ENCODE assay signal across 8 cellular contexts in the genomic region with DNA sequence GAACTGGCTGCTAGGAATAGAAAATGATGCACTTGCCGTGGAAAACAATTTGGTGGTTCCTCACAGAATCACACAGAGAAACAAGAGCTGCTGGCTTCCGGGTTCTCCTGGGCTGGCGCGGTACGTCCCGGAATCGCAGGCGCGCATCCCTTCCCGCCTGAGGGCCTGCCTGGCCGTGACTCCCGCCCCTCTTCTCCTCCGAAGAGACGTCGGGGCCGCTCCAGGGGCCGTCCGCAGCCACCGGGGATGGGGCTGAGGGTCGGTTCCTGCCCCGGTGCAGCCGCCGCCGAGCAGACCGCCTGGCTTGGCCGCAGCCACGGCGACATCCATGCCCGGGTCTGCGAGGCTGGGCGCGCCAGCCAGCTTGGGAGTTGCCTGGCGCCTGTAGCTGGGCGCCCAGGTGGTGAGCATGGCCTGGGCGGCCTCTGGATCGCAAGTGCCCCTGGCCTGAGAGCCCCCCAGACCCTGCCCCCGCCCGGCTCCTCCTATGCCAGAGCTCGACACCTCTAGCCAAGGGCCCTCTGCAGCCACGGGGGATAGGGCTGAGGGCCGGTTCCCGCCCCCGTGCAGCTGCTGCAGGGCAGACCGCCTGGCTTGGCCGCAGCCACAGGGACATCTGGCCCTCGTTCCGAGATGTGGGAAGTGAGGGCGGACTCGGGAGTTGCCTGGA.
DNase-seq lines count a peak whose midpoint lies in the region; ATAC-seq and TF ChIP-seq lines count a peak whose summit lies in the region.
"Not testable (repeated sequence)": the region's sequence is repeated elsewhere in the genome, so short reads cannot be mapped to it uniquely, and the experiment has no call there.

No MANE protein-coding gene starts in this region.

- WGBS in SK-N-SH (ENCODE audit: low lambda C conversion rate), result 3% methylated on average over 7 of the region's 49 CpGs

- H3K79me2 ChIP-seq in DND-41 (ENCODE audit: insufficient read depth, low read length); SK-N-SH (ENCODE audit: insufficient read depth): not testable (repeated sequence)

- H3K4me3 Mint-ChIP-seq in activated naive CD8-positive, alpha-beta T cell treated with anti-CD3 and anti-CD28 coated beads for 36 hours, result not testable (repeated sequence)
- peak overlapping the region in 2 of 3 experiments; percentile 31 to 32 for H3K4me3 Mint-ChIP-seq in nephron

- POLR2A ChIA-PET in SK-N-SH (lab: Yijun Ruan, JAX), result not testable (repeated sequence)

- H4K20me1 ChIP-seq in DND-41 (ENCODE audit: insufficient read depth, low read length); SK-N-SH (ENCODE audit: insufficient read depth): not testable (repeated sequence)

- DNase-seq in DND-41, result peak; percentile 27
- DNase-seq in SK-N-SH, result not testable (repeated sequence)
- DNase-seq in activated naive CD8-positive, alpha-beta T cell treated with anti-CD3 and anti-CD28 coated beads for 36 hours, result peak; percentile 29
- DNase-seq in glomerular visceral epithelial cell (ENCODE audit: extremely low spot score), result peak; percentile 17
- peak; percentile 7 to 9 for DNase-seq in stimulated activated CD8-positive, alpha-beta memory T cell treated with anti-CD3 and anti-CD28 coated beads, Interleukin-7, amount 100 ng/mL, for 48 hours (ENCODE audit: extremely low read depth in 1 of 2, low read depth in 1 of 2)

- not testable (repeated sequence) for H3K4me1 Mint-ChIP-seq in activated naive CD8-positive, alpha-beta T cell treated with anti-CD3 and anti-CD28 coated beads for 36 hours; nephron

- H2AFZ ChIP-seq in DND-41 (ENCODE audit: low read depth, low read length); SK-N-SH (ENCODE audit: low read depth): not testable (repeated sequence)

- H3K4me3 ChIP-seq in DND-41 (ENCODE audit: low read depth in 1 of 2, low read length in 2 of 2) (0 out of 4 replicates have a peak overlapping the region, but pooled peaks of 1 of the 2 experiments have one; percentile 30), SK-N-SH (ENCODE audit: low read depth in 2 of 2, low read length in 1 of 2) (peak overlapping the region in 1 of 2 experiments; percentile 48; a peak in 2 of 4 replicates)

- ATAC-seq in DND-41 (ENCODE audit: insufficient read depth, low read depth), result not testable (repeated sequence)
- ATAC-seq in GM21390 (IDR thresholded peaks at IDR 0.05; ENCODE audit: unreplicated experiment) (peak; percentile 29), HG03175 (IDR thresholded peaks at IDR 0.05; ENCODE audit: unreplicated experiment) (peak; percentile 32)

- not testable (repeated sequence) for H3K27ac ChIP-seq in DND-41 (ENCODE audit: low read length)
- H3K27ac ChIP-seq in SK-N-SH (ENCODE audit: low read depth in 2 of 2, low read length in 1 of 2), result peak overlapping the region in 1 of 2 experiments; percentile 81; a peak in 2 of 4 replicates

- not testable (repeated sequence) for H3K27me3 ChIP-seq in DND-41 (ENCODE audit: insufficient read depth, low read length, poor library complexity); SK-N-SH (ENCODE audit: insufficient read depth)

- H3F3A ChIP-seq in SK-N-SH (replicated peaks; ENCODE audit: insufficient read depth), result not testable (repeated sequence)

- not testable (repeated sequence) for H3K36me3 ChIP-seq in DND-41 (ENCODE audit: insufficient read depth, low read length); SK-N-SH (replicated peaks in 1 of 2; ENCODE audit: control insufficient read depth in 1 of 2, insufficient read depth in 2 of 2, low read length in 1 of 2)

- not testable (repeated sequence) for TF ChIP-seq EP300 in SK-N-SH (IDR thresholded peaks at IDR 0.05; ENCODE audit: borderline replicate concordance in 1 of 2, low read depth in 1 of 2, low read length in 1 of 2)

- H3K27me3 Mint-ChIP-seq in activated naive CD8-positive, alpha-beta T cell treated with anti-CD3 and anti-CD28 coated beads for 36 hours; nephron (ENCODE audit: low read depth): not testable (repeated sequence)

- CTCF ChIA-PET in SK-N-SH (lab: Yijun Ruan, JAX), result not testable (repeated sequence)

- not testable (repeated sequence) for H3K36me3 Mint-ChIP-seq in activated naive CD8-positive, alpha-beta T cell treated with anti-CD3 and anti-CD28 coated beads for 36 hours; nephron (ENCODE audit: low read depth)

- TF ChIP-seq RAD21 in SK-N-SH (IDR thresholded peaks at IDR 0.05; ENCODE audit: low read length), result not testable (repeated sequence)

- H3K9me3 ChIP-seq in DND-41 (ENCODE audit: insufficient read depth, low read length, severe bottlenecking); SK-N-SH: not testable (repeated sequence)

- not testable (repeated sequence) for H3K4me1 ChIP-seq in DND-41 (ENCODE audit: insufficient read depth, low read length); SK-N-SH (ENCODE audit: control insufficient read depth in 1 of 2, insufficient read depth in 2 of 2, low read depth in 1 of 2, low read length in 1 of 2)

- H3K4me2 ChIP-seq in DND-41 (ENCODE audit: insufficient read depth, low read length), result not testable (repeated sequence)
- peak overlapping the region; percentile 70 for H3K4me2 ChIP-seq in SK-N-SH

- not testable (repeated sequence) for H3K9me2 ChIP-seq in SK-N-SH

- TF ChIP-seq CTCF in DND-41 (IDR thresholded peaks at IDR 0.05; ENCODE audit: borderline replicate concordance, extremely low read depth, low read length, poor library complexity, severe bottlenecking); SK-N-SH (IDR thresholded peaks at IDR 0.05); nephron (IDR thresholded peaks at IDR 0.05; ENCODE audit: unreplicated experiment in 3 of 3): not testable (repeated sequence)

- not testable (repeated sequence) for H3K27ac Mint-ChIP-seq in activated naive CD8-positive, alpha-beta T cell treated with anti-CD3 and anti-CD28 coated beads for 36 hours; nephron

- not testable (repeated sequence) for H3K9ac ChIP-seq in DND-41 (ENCODE audit: low read depth, low read length)
- peak overlapping the region; percentile 25; the same call in 1 of the 2 replicates for H3K9ac ChIP-seq in SK-N-SH

- H3K9me3 Mint-ChIP-seq in activated naive CD8-positive, alpha-beta T cell treated with anti-CD3 and anti-CD28 coated beads for 36 hours; nephron: not testable (repeated sequence)

TF ChIP-seq in SK-N-SH, 30 proteins besides CTCF, POLR2A, EP300 and RAD21:
- TF ChIP-seq ELF1 (IDR thresholded peaks at IDR 0.05), result peak; percentile 63
- TF ChIP-seq, protein P1, sequence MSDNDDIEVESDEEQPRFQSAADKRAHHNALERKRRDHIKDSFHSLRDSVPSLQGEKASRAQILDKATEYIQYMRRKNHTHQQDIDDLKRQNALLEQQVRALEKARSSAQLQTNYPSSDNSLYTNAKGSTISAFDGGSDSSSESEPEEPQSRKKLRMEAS (IDR thresholded peaks at IDR 0.05; ENCODE audit: low read depth), result peak; percentile 50; the same call in 1 of the 2 replicates
